In the genomic region with DNA sequence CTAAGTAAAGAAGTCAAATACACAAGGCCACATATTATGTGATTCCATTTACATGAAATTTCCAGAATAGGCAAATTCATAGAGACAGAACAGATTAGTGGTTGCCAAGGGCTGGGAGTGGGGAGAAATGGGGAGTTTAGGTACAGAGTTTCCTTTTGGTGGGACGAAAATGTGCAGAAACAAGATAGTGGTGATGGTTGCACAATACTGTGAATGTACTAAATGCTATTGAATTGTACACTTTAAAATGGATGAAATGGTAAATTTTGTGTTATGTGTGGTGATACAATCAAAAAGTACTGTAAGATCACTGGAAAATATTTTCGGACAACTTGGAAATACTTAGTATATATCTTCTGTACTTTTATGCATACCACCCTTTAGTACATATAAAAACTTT, we compare ENCODE assay signal across 1 cellular context.
TF ChIP-seq lines count a peak whose summit lies in the region.

No MANE protein-coding gene starts in this region.

TF ChIP-seq in HepG2, 621 proteins besides CTCF, POLR2A, EP300 and RAD21:
- TF ChIP-seq MTA3 (CRISPR knock-in tag; IDR thresholded peaks at IDR 0.05), result no peak
- peak; percentile 34; the same call in 1 of the 2 replicates for TF ChIP-seq CEBPB (IDR thresholded peaks at IDR 0.05; ENCODE audit: borderline replicate concordance, low read depth, low read length)
- TF ChIP-seq EHMT2 (IDR thresholded peaks at IDR 0.05; ENCODE audit: borderline replicate concordance, low read depth, low read length), result no peak
- no peak for TF ChIP-seq GRHL1 (CRISPR knock-in tag; conservative IDR thresholded peaks at IDR 0.05)
- TF ChIP-seq IRF1 (CRISPR knock-in tag; IDR thresholded peaks at IDR 0.05; ENCODE audit: low read depth), result no peak
- TF ChIP-seq, protein P1, sequence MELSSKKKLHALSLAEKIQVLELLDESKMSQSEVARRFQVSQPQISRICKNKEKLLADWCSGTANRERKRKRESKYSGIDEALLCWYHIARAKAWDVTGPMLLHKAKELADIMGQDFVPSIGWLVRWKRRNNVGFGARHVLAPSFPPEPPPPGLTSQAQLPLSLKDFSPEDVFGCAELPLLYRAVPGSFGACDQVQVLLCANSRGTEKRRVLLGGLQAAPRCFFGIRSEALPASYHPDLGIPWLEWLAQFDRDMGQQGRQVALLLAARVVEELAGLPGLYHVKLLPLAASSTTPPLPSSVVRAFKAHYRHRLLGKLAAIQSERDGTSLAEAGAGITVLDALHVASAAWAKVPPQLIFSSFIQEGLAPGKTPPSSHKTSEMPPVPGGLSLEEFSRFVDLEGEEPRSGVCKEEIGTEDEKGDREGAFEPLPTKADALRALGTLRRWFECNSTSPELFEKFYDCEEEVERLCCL (CRISPR knock-in tag; IDR thresholded peaks at IDR 0.05; ENCODE audit: borderline replicate concordance), result no peak
- TF ChIP-seq NCOA1 (CRISPR knock-in tag; IDR thresholded peaks at IDR 0.05), result no peak
